In the genomic region with DNA sequence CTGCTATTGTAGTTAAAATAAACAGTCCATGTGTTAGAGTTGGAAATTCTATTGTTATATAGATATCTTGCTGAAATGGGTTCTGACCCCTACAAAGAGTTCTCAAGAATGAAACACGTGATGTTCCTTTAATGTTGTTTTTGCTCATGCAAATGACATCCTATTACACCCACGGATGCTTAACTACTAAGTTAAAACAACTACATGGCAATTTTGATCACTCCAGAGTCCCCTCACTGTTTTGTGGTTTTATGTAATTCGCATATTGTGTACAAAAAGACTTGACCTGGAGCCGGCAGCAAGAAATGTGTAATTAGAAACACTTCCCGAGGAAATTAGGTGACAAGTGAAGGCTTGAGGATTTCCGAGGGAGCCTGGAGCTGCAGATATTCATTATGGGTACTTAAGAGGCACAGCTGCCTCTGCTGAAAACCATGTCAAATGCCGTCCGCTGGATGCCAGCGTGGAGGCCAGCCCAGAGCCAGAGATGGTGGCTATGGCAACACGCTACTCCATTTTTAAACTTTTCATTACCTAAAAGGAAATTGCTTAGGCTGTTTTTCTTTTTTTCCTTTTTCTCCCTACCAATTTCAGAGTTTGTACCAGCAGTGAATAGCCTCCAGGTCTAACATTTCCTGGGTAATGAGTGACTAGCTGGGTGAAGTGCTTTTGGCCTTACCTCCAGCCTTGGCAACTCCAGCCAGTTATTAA, we compare ENCODE assay signal across 11 cellular contexts. TPM values are rescaled to one million over a fixed set of nuclear protein-coding genes. Genes with fewer than 3 reads are reported as not detected.
DNase-seq lines count a peak whose midpoint lies in the region; ATAC-seq and TF ChIP-seq lines count a peak whose summit lies in the region.
"Had no signal": no experiment of that assay in that cellular context is flagged by ENCODE, and none has a peak within 500 bp of the region (broad histone marks: within the 10 kb centered on the region; RNA-seq: fewer than 3 reads in every experiment).

No MANE protein-coding gene starts in this region.

- H3K4me1 ChIP-seq in ascending aorta (peaks cover 2 to 15% of the 10 kb centered on the region in 2 donors), skeletal muscle satellite cell (ENCODE audit: control insufficient read depth, insufficient read depth, low read length) (peaks cover 28% of the 10 kb centered on the region)

- H3K4me1 Mint-ChIP-seq in activated CD4-positive, alpha-beta T cell treated with anti-CD3 and anti-CD28 coated beads, Interleukin-2, amount 10 ng/mL, durations not matched to agents 24 days and 14 days = peaks cover 3% of the 10 kb centered on the region

- peak overlapping the region; percentile 50 to 59 for H3K27ac ChIP-seq in ascending aorta

- no peak overlapping the region for H3K4me3 Mint-ChIP-seq in activated CD4-positive, alpha-beta T cell treated with anti-CD3 and anti-CD28 coated beads, Interleukin-2, amount 10 ng/mL, durations not matched to agents 24 days and 14 days
- H3K4me3 Mint-ChIP-seq: T-helper 17 cell had no signal

- H3K27me3 ChIP-seq in ascending aorta = no peaks in the 10 kb centered on the region
- no peaks in the 10 kb centered on the region for H3K27me3 ChIP-seq in skeletal muscle satellite cell (ENCODE audit: control insufficient read depth, insufficient read depth, low read length)

- DNase-seq in M059J (ENCODE audit: low read depth) (peak; percentile 56), ascending aorta (ENCODE audit: low spot score in 2 of 2) (no peak), left colon (no peak), lower leg skin (ENCODE audit: low spot score in 2 of 2) (no peak), NCI-H2196 (lab: John Stamatoyannopoulos, UW; ENCODE audit: unreplicated experiment) (no peak)
- DNase-seq in activated CD4-positive, alpha-beta T cell treated with anti-CD3 and anti-CD28 coated beads, Interleukin-2, amount 10 ng/mL, durations not matched to agents 24 days and 14 days = no peak
- DNase-seq: activated CD8-positive, alpha-beta memory T cell treated with anti-CD3 and anti-CD28 coated beads, Interleukin-2, amount 50 U/mL, for 48 hours; NCI-H526 treated with DMSO at 0.1 percent for 48 hours; T-helper 17 cell had no signal

- peaks cover 9% of the 10 kb centered on the region for H3K9me3 Mint-ChIP-seq in activated CD4-positive, alpha-beta T cell treated with anti-CD3 and anti-CD28 coated beads, Interleukin-2, amount 10 ng/mL, durations not matched to agents 24 days and 14 days

- peaks cover 24% of the 10 kb centered on the region for H3K27me3 Mint-ChIP-seq in activated CD4-positive, alpha-beta T cell treated with anti-CD3 and anti-CD28 coated beads, Interleukin-2, amount 10 ng/mL, durations not matched to agents 24 days and 14 days

- intact Hi-C loops in ascending aorta (cut with DNase I) (no loop called here), left colon (cut with DNase I, micrococcal nuclease) (no loop called here), lower leg skin (cut with DNase I; ENCODE audit: low total_unique reads) (no loop called here)
- intact Hi-C loops in activated CD4-positive, alpha-beta T cell treated with anti-CD3 and anti-CD28 coated beads, Interleukin-2, amount 10 ng/mL, durations not matched to agents 24 days and 14 days (cut with micrococcal nuclease) = no loop called here

- no peak for TF ChIP-seq CTCF in ascending aorta (IDR thresholded peaks at IDR 0.05)
- no peak for TF ChIP-seq CTCF in lower leg skin (IDR thresholded peaks at IDR 0.05)

- WGBS in lower leg skin, 2 donors = 15% methylated on average over 10 of the region's 10 CpGs

- ATAC-seq in left colon = peak; percentile 52
- ATAC-seq in HG03565 (IDR thresholded peaks at IDR 0.05; ENCODE audit: unreplicated experiment) = no peak
- ATAC-seq: T-helper 17 cell had no signal

- TF ChIP-seq POLR2A in lower leg skin (IDR thresholded peaks at IDR 0.05) = no peak

- no peak overlapping the region for H3K27ac Mint-ChIP-seq in activated CD4-positive, alpha-beta T cell treated with anti-CD3 and anti-CD28 coated beads, Interleukin-2, amount 10 ng/mL, durations not matched to agents 24 days and 14 days
- H3K27ac Mint-ChIP-seq: T-helper 17 cell had no signal

- peak overlapping the region; percentile 50 for H3K9ac ChIP-seq in skeletal muscle satellite cell (ENCODE audit: low read depth, low read length)

- H3K4me2 ChIP-seq in skeletal muscle satellite cell (ENCODE audit: low read length) = peak overlapping the region; percentile 34

- H3K9me3 ChIP-seq in ascending aorta (no peaks in the 10 kb centered on the region), skeletal muscle satellite cell (replicated peaks; ENCODE audit: low read length) (no peaks in the 10 kb centered on the region)

- H3K36me3 ChIP-seq in ascending aorta = no peaks in the 10 kb centered on the region
- no peaks in the 10 kb centered on the region for H3K36me3 ChIP-seq in skeletal muscle satellite cell (ENCODE audit: insufficient read depth, low read length)

- peaks cover 2% of the 10 kb centered on the region for H3K36me3 Mint-ChIP-seq in activated CD4-positive, alpha-beta T cell treated with anti-CD3 and anti-CD28 coated beads, Interleukin-2, amount 10 ng/mL, durations not matched to agents 24 days and 14 days (ENCODE audit: low read depth)

- H3K4me3 ChIP-seq in ascending aorta = no peak overlapping the region
- H3K4me3 ChIP-seq in skeletal muscle satellite cell (ENCODE audit: low read length) = no peak overlapping the region
- no peak overlapping the region for H3K4me3 ChIP-seq in lower leg skin (ENCODE audit: low read depth, poor library complexity, severe bottlenecking)

RNA-seq across cellular contexts. Expression of a gene that starts 21.0 kb away (rescaled TPM):
- total RNA-seq in M059J (2014; rRNA removed; shearing (Covaris generic)) = 5.0 and 9.0 TPM in 2 replicates
- total RNA-seq in ascending aorta (5.4 TPM), left colon (10 to 100 TPM in 1 of 2 donors, 1 to 10 TPM in 1; 9.4 to 11.0 TPM), lower leg skin (10 to 100 TPM; 15.0 to 52.5 (median 27.5) TPM)
- total RNA-seq in skeletal muscle satellite cell (2012; rRNA removed) = 0.76 and 1.3 TPM in 2 replicates
- total RNA-seq in activated CD4-positive, alpha-beta T cell treated with anti-CD3 and anti-CD28 coated beads, Interleukin-2, amount 10 ng/mL, durations not matched to agents 24 days and 14 days = 5.7 and 6.4 TPM in 2 replicates
